8 cellular contexts compared by ENCODE assay signal in genomic region chr6:47631248-47632196, GRCh38.
DNase-seq lines count a peak whose midpoint lies in the region; ATAC-seq and TF ChIP-seq lines count a peak whose summit lies in the region.

No MANE protein-coding gene starts in this region.

- H3K4me1 Mint-ChIP-seq in WTC11, result peaks cover 29% of the 10 kb centered on the region

- 0 out of 2 replicates have a peak, but pooled peaks cover 2% of the 10 kb centered on the region for H3K36me3 Mint-ChIP-seq in WTC11

- DNase-seq in Right ventricle myocardium inferior (ENCODE audit: missing footprints) (no peak), cardiac septum (ENCODE audit: low spot score) (no peak), NCI-H2029 treated with DMSO at 0.1 percent for 48 hours (lab: John Stamatoyannopoulos, UW) (peak; percentile 64), WTC11 (ENCODE audit: low spot score) (no peak), glomerular endothelial cell (ENCODE audit: extremely low read depth, low read depth, low spot score) (peak; percentile 50), renal cortical epithelial cell (ENCODE audit: low read depth) (peak; percentile 74), middle frontal gyrus (ENCODE audit: extremely low spot score, low spot score) (no peak)

- H3K27me3 Mint-ChIP-seq in WTC11 (ENCODE audit: low read depth), result no peaks in the 10 kb centered on the region

- POLR2A ChIA-PET in WTC11 (lab: Charles Lee), result interaction anchor here (0.6 to 1.2 kb wide), 4 partner anchors 39 to 233 kb away, joined by 3 to 5 read pairs (median 4); partner anchors contain the start of gene CD2AP

- intact Hi-C loops in Right ventricle myocardium inferior (cut with DNase I) (loop anchor here (1.0 to 2.0 kb wide), 3 partner anchors 103 to 217 kb away; no protein-coding TSS in a partner anchor), cardiac septum (cut with DNase I) (loop anchor here (1.0 to 10.0 kb wide), 3 partner anchors 103 to 217 kb away; no protein-coding TSS in a partner anchor)

- no peak overlapping the region for H3K4me3 Mint-ChIP-seq in WTC11

- H3K27ac Mint-ChIP-seq in WTC11, result no peak overlapping the region

- peaks cover 4% of the 10 kb centered on the region for H3K9me3 Mint-ChIP-seq in WTC11

- CTCF ChIA-PET in WTC11 (lab: Charles Lee), result interaction anchor here (0.6 to 2.5 kb wide), 24 partner anchors 8 to 845 kb away, joined by 3 to 40 read pairs (median 4); partner anchors contain the start of genes CD2AP and OPN5

- ATAC-seq in Right ventricle myocardium inferior (peak; percentile 52), HG02678 (IDR thresholded peaks at IDR 0.05; ENCODE audit: unreplicated experiment) (peak; percentile 63), WTC11 (peak; percentile 63)

- peak; percentile 41; the same call in 1 of the 2 replicates for TF ChIP-seq CTCF in WTC11 (IDR thresholded peaks at IDR 0.05)

TF ChIP-seq in WTC11, 78 proteins besides CTCF, POLR2A, EP300 and RAD21:
- TF ChIP-seq ERG (CRISPR knock-in tag; IDR thresholded peaks at IDR 0.05), result 0 out of 2 replicates have a peak, but pooled peaks have one; percentile 12
- TF ChIP-seq ZNF532 (CRISPR knock-in tag; IDR thresholded peaks at IDR 0.05; ENCODE audit: borderline replicate concordance), result peak; percentile 34; the same call in 1 of the 2 replicates
- TF ChIP-seq GTF2I (CRISPR knock-in tag; conservative IDR thresholded peaks at IDR 0.05), result peak; percentile 93
- TF ChIP-seq NFATC4 (CRISPR knock-in tag; IDR thresholded peaks at IDR 0.05), result 0 out of 2 replicates have a peak, but pooled peaks have one; percentile 49
- TF ChIP-seq E2F4 (CRISPR knock-in tag; IDR thresholded peaks at IDR 0.05; ENCODE audit: borderline replicate concordance, low read depth), result no peak
- peak; percentile 86 for TF ChIP-seq ZNF121 (CRISPR knock-in tag; IDR thresholded peaks at IDR 0.05)
- no peak for TF ChIP-seq JUN (CRISPR knock-in tag; IDR thresholded peaks at IDR 0.05)
- TF ChIP-seq EMX1 (CRISPR knock-in tag; IDR thresholded peaks at IDR 0.05), result peak; percentile 69
- TF ChIP-seq PRRX2 (CRISPR knock-in tag; IDR thresholded peaks at IDR 0.05), result peak; percentile 69
- TF ChIP-seq ZNF425 (CRISPR knock-in tag; conservative IDR thresholded peaks at IDR 0.05), result 0 out of 2 replicates have a peak, but pooled peaks have one; percentile 47
TF ChIP-seq in WTC11: peak in this region for 8.

Comparison
In these comparisons a context has a peak if more than half of its experiments do, and no peak if none do; other contexts are left out.
1. DNase-seq: peak in NCI-H2029 treated with DMSO at 0.1 percent for 48 hours (single experiment), glomerular endothelial cell (single experiment) and renal cortical epithelial cell (single experiment); none in Right ventricle myocardium inferior (single experiment), cardiac septum (single experiment), WTC11 (single experiment) and middle frontal gyrus (single experiment).
2. Peak in every context shown above with its lines, with median percentiles within 50 percentile points of each other: ATAC-seq.